Comparison of ENCODE assay signal across 1 cellular context in genomic region chr10:132766291-132766690, GRCh38.
TF ChIP-seq lines count a peak whose summit lies in the region.

No MANE protein-coding gene starts in this region.

TF ChIP-seq in WTC11, 78 proteins besides CTCF, POLR2A, EP300 and RAD21 (continued from another document):
- no peak for TF ChIP-seq SP1 (CRISPR knock-in tag; conservative IDR thresholded peaks at IDR 0.05)
- no peak for TF ChIP-seq ZNF281 (CRISPR knock-in tag; IDR thresholded peaks at IDR 0.05)
- TF ChIP-seq CDX4 (CRISPR knock-in tag; IDR thresholded peaks at IDR 0.05; ENCODE audit: borderline replicate concordance): no peak
- TF ChIP-seq JAZF1 (CRISPR knock-in tag; IDR thresholded peaks at IDR 0.05): no peak
- no peak for TF ChIP-seq MXD4 (CRISPR knock-in tag; IDR thresholded peaks at IDR 0.05; ENCODE audit: borderline replicate concordance)
- TF ChIP-seq ZNF138 (CRISPR knock-in tag; conservative IDR thresholded peaks at IDR 0.05): no peak
- no peak for TF ChIP-seq HMGA2 (CRISPR knock-in tag; IDR thresholded peaks at IDR 0.05)
- TF ChIP-seq ATF1 (CRISPR knock-in tag; IDR thresholded peaks at IDR 0.05): no peak
